ENCODE assay signal across 20 cellular contexts in genomic region chr19:5707576-5708575, GRCh38. TPM values are rescaled to one million over a fixed set of nuclear protein-coding genes. Genes with fewer than 3 reads are reported as not detected.
"Had no signal": no experiment of that assay in that cellular context is flagged by ENCODE, and none has a peak within 500 bp of the region (broad histone marks: within the 10 kb centered on the region; RNA-seq: fewer than 3 reads in every experiment).

No MANE protein-coding gene starts in this region.

- H3K9me3 ChIP-seq: body of pancreas, esophagus squamous epithelium, mucosa of descending colon, testis had no signal

- H3K27me3 ChIP-seq: body of pancreas, esophagus squamous epithelium, testis had no signal

- DNase-seq: activated CD4-positive, alpha-beta T cell treated with anti-CD3 and anti-CD28 coated beads, Interleukin-2, amount 50 U/mL, for 4 hours; activated CD4-positive, CD25-positive, alpha-beta regulatory T cell treated with anti-CD3 and anti-CD28 coated beads, Interleukin-2, amount 50 U/mL, for 72 hours; activated naive CD4-positive, alpha-beta T cell; activated T-cell treated with anti-CD3 and anti-CD28 coated beads, Interleukin-2, amount 50 U/mL, for 72 hours; body of pancreas; cerebellar nuclear complex; esophagus squamous epithelium; foreskin fibroblast; occipital lobe; stimulated activated CD4-positive, alpha-beta T cell treated with anti-CD3 and anti-CD28 coated beads, Interleukin-2, amount 100 ng/mL, for 24 hours; testis had no signal

- H3K36me3 Mint-ChIP-seq: natural killer cell treated with Interleukin-12 subunit alpha and Interleukin-12 subunit beta and Interleukin-15 and Interleukin-18, amount 100 ng/mL, for 72 hours had no signal

- H3K27ac Mint-ChIP-seq: activated T-cell treated with anti-CD3 and anti-CD28 coated beads, Interleukin-2, amount 50 U/mL, for 72 hours; natural killer cell treated with Interleukin-12 subunit alpha and Interleukin-12 subunit beta and Interleukin-15 and Interleukin-18, amount 100 ng/mL, for 72 hours; stimulated activated naive CD8-positive, alpha-beta T cell treated with anti-CD3 and anti-CD28 coated beads, Interleukin-15, Interleukin-2, amounts not matched to agents 100 ng/mL and 50 ng/mL, for 24 hours had no signal

- H3K9me3 Mint-ChIP-seq: activated T-cell treated with anti-CD3 and anti-CD28 coated beads, Interleukin-2, amount 50 U/mL, for 72 hours; natural killer cell treated with Interleukin-12 subunit alpha and Interleukin-12 subunit beta and Interleukin-15 and Interleukin-18, amount 100 ng/mL, for 72 hours; stimulated activated naive CD8-positive, alpha-beta T cell treated with anti-CD3 and anti-CD28 coated beads, Interleukin-15, Interleukin-2, amounts not matched to agents 100 ng/mL and 50 ng/mL, for 24 hours had no signal

- H3K4me3 ChIP-seq: body of pancreas, esophagus squamous epithelium, mucosa of descending colon, testis had no signal

- ATAC-seq: activated T-cell treated with anti-CD3 and anti-CD28 coated beads, Interleukin-2, amount 50 U/mL, for 72 hours; body of pancreas; left lobe of liver; mucosa of descending colon; sciatic nerve had no signal

- H3K27ac ChIP-seq: body of pancreas, esophagus squamous epithelium, testis had no signal

- H3K4me1 ChIP-seq: body of pancreas, esophagus squamous epithelium, testis had no signal

RNA-seq across cellular contexts. Expression of gene CATSPERD, which starts 12.6 kb away (rescaled TPM):
- total RNA-seq: activated T-cell treated with anti-CD3 and anti-CD28 coated beads, Interleukin-2, amount 50 U/mL, for 72 hours; body of pancreas; dermis microvascular lymphatic vessel endothelial cell; left lobe of liver; mucosa of descending colon; natural killer cell treated with Interleukin-12 subunit alpha and Interleukin-12 subunit beta and Interleukin-15 and Interleukin-18, amount 100 ng/mL, for 72 hours; occipital lobe; pulmonary artery endothelial cell; sciatic nerve; T-helper 2 cell treated with Interferon-gamma antibody and Interleukin-4, amounts not matched to agents 100 ng/mL and 5 ng/mL, for 36 hours; ureter had no signal
